15 cellular contexts compared by ENCODE assay signal in genomic region chr6:42786525-42786985, GRCh38. TPM values are rescaled to one million over a fixed set of nuclear protein-coding genes. Genes with fewer than 3 reads are reported as not detected.
DNase-seq lines count a peak whose midpoint lies in the region; ATAC-seq and TF ChIP-seq lines count a peak whose summit lies in the region.
"Had no signal": no experiment of that assay in that cellular context is flagged by ENCODE, and none has a peak within 500 bp of the region (broad histone marks: within the 10 kb centered on the region; RNA-seq: fewer than 3 reads in every experiment).

No MANE protein-coding gene starts in this region.

- 47 to 68% (median 57%) methylated on average over 3 of the region's 3 CpGs for WGBS in heart left ventricle, 4 donors

- no peaks in the 10 kb centered on the region for H3K27me3 ChIP-seq in heart left ventricle
- H3K27me3 ChIP-seq in neural progenitor cell = no peaks in the 10 kb centered on the region
- no peaks in the 10 kb centered on the region for H3K27me3 ChIP-seq in uterus

- peak overlapping the region in 6 of 12 donors; percentile 2 to 96 (median 46) for H3K4me3 ChIP-seq in heart left ventricle
- peak overlapping the region; percentile 90 for H3K4me3 ChIP-seq in neural progenitor cell
- H3K4me3 ChIP-seq in uterus = peak overlapping the region in 1 of 2 donors; percentile 87

- H3K4me2 ChIP-seq in neural progenitor cell = peak overlapping the region; percentile 91

- no peaks in the 10 kb centered on the region for H3K9me3 Mint-ChIP-seq in neural progenitor cell
- H3K9me3 Mint-ChIP-seq in activated CD4-positive, alpha-beta memory T cell treated with anti-CD3 and anti-CD28 coated beads for 36 hours = no peaks in the 10 kb centered on the region
- H3K9me3 Mint-ChIP-seq in activated naive CD4-positive, alpha-beta T cell treated with anti-CD3 and anti-CD28 coated beads for 36 hours = no peaks in the 10 kb centered on the region

- DNase-seq in heart left ventricle = no peak
- no peak for DNase-seq in left cardiac atrium
- DNase-seq in neural progenitor cell (ENCODE audit: low spot score) = no peak
- DNase-seq in uterus = no peak
- no peak for DNase-seq in DMS79 treated with DMSO at 0.1 percent for 48 hours (lab: John Stamatoyannopoulos, UW)
- no peak for DNase-seq in activated CD4-positive, alpha-beta memory T cell treated with anti-CD3 and anti-CD28 coated beads for 36 hours
- DNase-seq in activated naive CD4-positive, alpha-beta T cell treated with anti-CD3 and anti-CD28 coated beads for 36 hours = no peak
- DNase-seq: activated CD8-positive, alpha-beta memory T cell treated with anti-CD3 and anti-CD28 coated beads for 24 hours; activated effector memory CD4-positive, alpha-beta T cell treated with Interleukin-2 at 50 U/mL for 16 hours; kidney; NCI-H1436; stimulated activated CD4-positive, alpha-beta T cell treated with anti-CD3 and anti-CD28 coated beads, Interleukin-2, amount 100 ng/mL, for 48 hours; WERI-Rb-1 had no signal

- H3K4me1 ChIP-seq in heart left ventricle = peaks cover 3 to 69% (median 56%) of the 10 kb centered on the region in 12 donors
- peaks cover 40% of the 10 kb centered on the region for H3K4me1 ChIP-seq in neural progenitor cell
- H3K4me1 ChIP-seq in uterus = peaks cover 9 to 11% of the 10 kb centered on the region in 2 donors

- H3K36me3 Mint-ChIP-seq in neural progenitor cell = peaks cover 11% of the 10 kb centered on the region
- peaks cover 19% of the 10 kb centered on the region for H3K36me3 Mint-ChIP-seq in activated CD4-positive, alpha-beta memory T cell treated with anti-CD3 and anti-CD28 coated beads for 36 hours
- peaks cover 10% of the 10 kb centered on the region for H3K36me3 Mint-ChIP-seq in activated naive CD4-positive, alpha-beta T cell treated with anti-CD3 and anti-CD28 coated beads for 36 hours (ENCODE audit: low read depth)

- H3K27ac ChIP-seq in heart left ventricle (peak overlapping the region in 8 of 12 donors; percentile 7 to 99 (median 38)), cingulate gyrus (ENCODE audit: low read depth, low read length) (peak overlapping the region; percentile 47), neural progenitor cell (no peak overlapping the region), uterus (peak overlapping the region; percentile 99 to 100)
- H3K27ac ChIP-seq: WERI-Rb-1 had no signal

- CTCF ChIA-PET in activated CD4-positive, alpha-beta memory T cell treated with anti-CD3 and anti-CD28 coated beads for 36 hours (lab: Charles Lee) = interaction anchor here (0.9 to 1.4 kb wide), 3 partner anchors 17 to 59 kb away, joined by 3 to 4 read pairs (median 3); partner anchors contain the start of gene TBCC
- CTCF ChIA-PET in activated naive CD4-positive, alpha-beta T cell treated with anti-CD3 and anti-CD28 coated beads for 36 hours (lab: Charles Lee) = interaction anchor here (1.6 kb wide), 1 partner anchor 17 kb away, joined by 3 read pairs; no protein-coding TSS in a partner anchor

- intact Hi-C loops in heart left ventricle (cut with DNase I) (loop anchor here in 1 of 10 donors (5.0 kb wide), 1 partner anchor 36 kb away; no protein-coding TSS in a partner anchor), left cardiac atrium (cut with DNase I) (loop anchor here in 1 of 2 donors (5.0 kb wide), 1 partner anchor 36 kb away; no protein-coding TSS in a partner anchor), uterus (cut with DNase I; ENCODE audit: low total_unique reads) (no loop called here)
- intact Hi-C loops in activated CD4-positive, alpha-beta memory T cell treated with anti-CD3 and anti-CD28 coated beads for 36 hours (cut with micrococcal nuclease) = no loop called here
- intact Hi-C loops in activated naive CD4-positive, alpha-beta T cell treated with anti-CD3 and anti-CD28 coated beads for 36 hours (cut with micrococcal nuclease) = loop anchor here (5.0 kb wide), 1 partner anchor 36 kb away; no protein-coding TSS in a partner anchor

- peaks cover 35% of the 10 kb centered on the region for H3K4me1 Mint-ChIP-seq in neural progenitor cell
- peaks cover 28% of the 10 kb centered on the region for H3K4me1 Mint-ChIP-seq in activated CD4-positive, alpha-beta memory T cell treated with anti-CD3 and anti-CD28 coated beads for 36 hours (ENCODE audit: low read depth)
- peaks cover 19% of the 10 kb centered on the region for H3K4me1 Mint-ChIP-seq in activated naive CD4-positive, alpha-beta T cell treated with anti-CD3 and anti-CD28 coated beads for 36 hours (ENCODE audit: low read depth)
- H3K4me1 Mint-ChIP-seq: brain had no signal

- peaks cover 66% of the 10 kb centered on the region for H4K20me1 ChIP-seq in neural progenitor cell (ENCODE audit: low read depth)

- TF ChIP-seq POLR2A in heart left ventricle (IDR thresholded peaks at IDR 0.05) (no peak), uterus (IDR thresholded peaks at IDR 0.05) (no peak)

- peaks cover 73% of the 10 kb centered on the region for H3F3A ChIP-seq in neural progenitor cell (ENCODE audit: low read depth)

- H3K9me3 ChIP-seq in heart left ventricle (no peaks in the 10 kb centered on the region), neural progenitor cell (ENCODE audit: low read depth) (no peaks in the 10 kb centered on the region), uterus (no peaks in the 10 kb centered on the region)

- H3K27ac Mint-ChIP-seq in neural progenitor cell = no peak overlapping the region
- H3K27ac Mint-ChIP-seq in activated CD4-positive, alpha-beta memory T cell treated with anti-CD3 and anti-CD28 coated beads for 36 hours = no peak overlapping the region
- no peak overlapping the region for H3K27ac Mint-ChIP-seq in activated naive CD4-positive, alpha-beta T cell treated with anti-CD3 and anti-CD28 coated beads for 36 hours

- H3K9ac ChIP-seq in neural progenitor cell = no peak overlapping the region

- H2AFZ ChIP-seq in neural progenitor cell (replicated peaks) = no peak overlapping the region

- peaks cover 2% of the 10 kb centered on the region for H3K27me3 Mint-ChIP-seq in neural progenitor cell (ENCODE audit: insufficient read depth, low read depth)
- H3K27me3 Mint-ChIP-seq in activated CD4-positive, alpha-beta memory T cell treated with anti-CD3 and anti-CD28 coated beads for 36 hours = no peaks in the 10 kb centered on the region
- H3K27me3 Mint-ChIP-seq in activated naive CD4-positive, alpha-beta T cell treated with anti-CD3 and anti-CD28 coated beads for 36 hours (ENCODE audit: low read depth) = no peaks in the 10 kb centered on the region

- POLR2A ChIA-PET in activated CD4-positive, alpha-beta memory T cell treated with anti-CD3 and anti-CD28 coated beads for 36 hours (lab: Charles Lee) = interaction anchor here (0.6 to 9.2 kb wide), 3 partner anchors 14 to 755 kb away, joined by 4 to 108 read pairs (median 97); partner anchors contain the start of gene TBCC

- H3K4me3 Mint-ChIP-seq in neural progenitor cell = no peak overlapping the region
- H3K4me3 Mint-ChIP-seq in activated CD4-positive, alpha-beta memory T cell treated with anti-CD3 and anti-CD28 coated beads for 36 hours = no peak overlapping the region
- H3K4me3 Mint-ChIP-seq in activated naive CD4-positive, alpha-beta T cell treated with anti-CD3 and anti-CD28 coated beads for 36 hours = no peak overlapping the region
- H3K4me3 Mint-ChIP-seq: brain had no signal

- H3K36me3 ChIP-seq in heart left ventricle (peaks cover 0 to 6% (median 0%) of the 10 kb centered on the region in 9 donors), neural progenitor cell (no peaks in the 10 kb centered on the region), uterus (no peaks in the 10 kb centered on the region)

- H3K79me2 ChIP-seq in neural progenitor cell (ENCODE audit: low read depth) = peaks cover 82% of the 10 kb centered on the region

- ATAC-seq in heart left ventricle (no peak), left cardiac atrium (no peak)

- TF ChIP-seq CTCF in heart left ventricle (IDR thresholded peaks at IDR 0.05) (no peak), neural progenitor cell (IDR thresholded peaks at IDR 0.05) (no peak), uterus (IDR thresholded peaks at IDR 0.05) (no peak)

RNA-seq across cellular contexts. Expression of gene BICRAL, which starts 4.7 kb away (rescaled TPM):
- total RNA-seq in heart left ventricle = 10 to 100 TPM in 8 of 9 donors, 1 to 10 TPM in 1; 9.9 to 17.1 (median 13.3) TPM
- polyA plus RNA-seq in heart left ventricle = 1 to 10 TPM; 2.5 to 6.0 TPM
- total RNA-seq in left cardiac atrium = 10 to 100 TPM; 10.0 to 10.7 TPM
- 8.6 TPM in 2 replicates for total RNA-seq in neural progenitor cell (ENCODE audit: low replicate concordance)
- 10 to 100 TPM in 3 of 4 donors, 1 to 10 TPM in 1; 7.4 to 35.3 (median 18.2) TPM for total RNA-seq in uterus
- total RNA-seq in activated CD4-positive, alpha-beta memory T cell treated with anti-CD3 and anti-CD28 coated beads for 36 hours = 10 to 100 TPM; 12.0 to 12.1 TPM
- 1 to 10 TPM; 7.8 to 7.9 TPM for total RNA-seq in activated naive CD4-positive, alpha-beta T cell treated with anti-CD3 and anti-CD28 coated beads for 36 hours

RNA-seq across cellular contexts. Expression of gene TBCC, which starts 40.7 kb away (rescaled TPM):
- 10 to 100 TPM; 10.4 to 21.7 (median 15.4) TPM for total RNA-seq in heart left ventricle
- 10 to 100 TPM; 16.9 to 19.7 TPM for polyA plus RNA-seq in heart left ventricle
- 10 to 100 TPM; 12.2 to 13.0 TPM for total RNA-seq in left cardiac atrium
- 40.1 and 40.4 TPM in 2 replicates for total RNA-seq in neural progenitor cell (ENCODE audit: low replicate concordance)
- 10 to 100 TPM in 3 of 4 donors, 1 to 10 TPM in 1; 7.9 to 48.7 (median 14.6) TPM for total RNA-seq in uterus
- total RNA-seq in activated CD4-positive, alpha-beta memory T cell treated with anti-CD3 and anti-CD28 coated beads for 36 hours = 10 to 100 TPM; 17.3 TPM
- total RNA-seq in activated naive CD4-positive, alpha-beta T cell treated with anti-CD3 and anti-CD28 coated beads for 36 hours = 10 to 100 TPM; 12.6 to 12.9 TPM
